In the genomic region with DNA sequence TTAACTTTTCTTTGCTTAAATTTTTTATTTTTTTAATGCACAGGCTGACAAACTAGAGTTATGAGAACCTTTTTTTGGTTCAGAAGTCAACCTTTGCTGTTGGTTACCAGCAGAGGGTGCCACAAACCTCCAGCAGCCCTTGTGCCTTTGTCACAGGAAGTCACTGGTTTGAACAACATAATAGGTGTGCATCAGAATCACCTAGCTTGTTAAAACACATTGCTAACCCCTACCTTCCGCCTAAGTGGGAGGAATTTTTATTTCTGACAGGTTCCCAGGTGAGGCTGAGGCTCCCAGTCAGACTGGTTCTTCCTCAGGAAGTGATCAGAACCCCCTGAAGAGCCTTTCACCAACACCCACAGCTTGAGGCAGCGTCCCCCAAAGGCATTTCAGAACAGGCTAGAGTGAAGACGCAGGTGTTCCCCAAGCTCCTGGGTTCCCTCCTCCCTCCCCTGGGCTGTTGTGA, we compare ENCODE assay signal across 8 cellular contexts. TPM values are rescaled to one million over a fixed set of nuclear protein-coding genes. Genes with fewer than 3 reads are reported as not detected.
DNase-seq lines count a peak whose midpoint lies in the region; ATAC-seq and TF ChIP-seq lines count a peak whose summit lies in the region.

No MANE protein-coding gene starts in this region.

- no peaks in the 10 kb centered on the region for H3K36me3 ChIP-seq in lower lobe of right lung

- H3K4me1 ChIP-seq in lower lobe of right lung, result peaks cover 11% of the 10 kb centered on the region

- no peaks in the 10 kb centered on the region for H3K9me3 ChIP-seq in lower lobe of right lung

- no peaks in the 10 kb centered on the region for H3K27me3 ChIP-seq in lower lobe of right lung (ENCODE audit: low read depth)

- intact Hi-C loops in lower lobe of right lung (cut with DNase I), result no loop called here

- ATAC-seq in lower lobe of right lung, result peak; percentile 64 to 65
- ATAC-seq in HG02588 (IDR thresholded peaks at IDR 0.05; ENCODE audit: unreplicated experiment), result no peak

- TF ChIP-seq CTCF in AG09319 (IDR thresholded peaks at IDR 0.05; ENCODE audit: low read depth, low read length) (peak; percentile 76), lower lobe of right lung (IDR thresholded peaks at IDR 0.05) (peak; percentile 65)

- DNase-seq in AG09319 (ENCODE audit: extremely low read depth, low read depth) (no peak), GM19238 (ENCODE audit: insufficient read length, low spot score) (peak; percentile 47), NCI-H1694 treated with DMSO at 0.1 percent for 48 hours (lab: John Stamatoyannopoulos, UW) (peak; percentile 3), ecto neural progenitor cell (ENCODE audit: low spot score) (peak; percentile 53), lower lobe of right lung (no peak)
- DNase-seq in activated CD4-positive, alpha-beta T cell treated with anti-CD3 and anti-CD28 coated beads, Interleukin-2, amount 50 U/mL, for 1 hour, result peak; percentile 69
- DNase-seq in stimulated activated CD8-positive, alpha-beta memory T cell treated with anti-CD3 and anti-CD28 coated beads, Interleukin-7, amount 100 ng/mL, for 1 hour (ENCODE audit: low read depth in 2 of 2), result peak; percentile 36 to 50

- H3K4me3 ChIP-seq in lower lobe of right lung, result no peak overlapping the region

- H3K27ac ChIP-seq in lower lobe of right lung, result no peak overlapping the region

RNA-seq across cellular contexts. Expression of gene VDAC2, which starts 22.6 kb away (rescaled TPM):
- total RNA-seq in lower lobe of right lung, result 120 TPM

RNA-seq across cellular contexts. Expression of gene COMTD1, which starts 47.8 kb away (rescaled TPM):
- 18.3 TPM for total RNA-seq in lower lobe of right lung

Comparison
In these comparisons a context has a peak if more than half of its experiments do, and no peak if none do; other contexts are left out.
1. DNase-seq: peak in GM19238 (single experiment), NCI-H1694 treated with DMSO at 0.1 percent for 48 hours (single experiment), activated CD4-positive, alpha-beta T cell treated with anti-CD3 and anti-CD28 coated beads, Interleukin-2, amount 50 U/mL, for 1 hour (single experiment), ecto neural progenitor cell (single experiment) and stimulated activated CD8-positive, alpha-beta memory T cell treated with anti-CD3 and anti-CD28 coated beads, Interleukin-7, amount 100 ng/mL, for 1 hour (2 of 2); none in AG09319 (single experiment) and lower lobe of right lung (single experiment).